Comparison of ENCODE assay signal across 8 cellular contexts in genomic region chr4:20544645-20545044, GRCh38.
DNase-seq lines count a peak whose midpoint lies in the region; ATAC-seq and TF ChIP-seq lines count a peak whose summit lies in the region.

No MANE protein-coding gene starts in this region.

- intact Hi-C loops in Right ventricle myocardium superior (cut with DNase I) = loop anchor here (5.0 kb wide), 1 partner anchor 122 kb away; no protein-coding TSS in a partner anchor
- intact Hi-C loops in Right ventricle myocardium inferior (cut with DNase I) = loop anchor here (5.0 kb wide), 1 partner anchor 122 kb away; no protein-coding TSS in a partner anchor

- H3K4me1 Mint-ChIP-seq in neural progenitor cell (no peaks in the 10 kb centered on the region), immature natural killer cell (no peaks in the 10 kb centered on the region)

- H3K4me3 ChIP-seq in neural progenitor cell = no peak overlapping the region

- H3K36me3 Mint-ChIP-seq in neural progenitor cell (peaks cover 19% of the 10 kb centered on the region), immature natural killer cell (no peaks in the 10 kb centered on the region)

- no peak overlapping the region for H3K9ac ChIP-seq in neural progenitor cell

- H3K36me3 ChIP-seq in neural progenitor cell = no peaks in the 10 kb centered on the region

- no peak overlapping the region for H3K27ac Mint-ChIP-seq in neural progenitor cell
- H3K27ac Mint-ChIP-seq in immature natural killer cell = no peak overlapping the region

- H3K4me2 ChIP-seq in neural progenitor cell = no peak overlapping the region

- H3K27me3 Mint-ChIP-seq in neural progenitor cell (ENCODE audit: insufficient read depth, low read depth) (no peaks in the 10 kb centered on the region), immature natural killer cell (ENCODE audit: low read depth in 3 of 3) (no peaks in the 10 kb centered on the region)

- H3K27me3 ChIP-seq in neural progenitor cell = no peaks in the 10 kb centered on the region

- no peak overlapping the region for H2AFZ ChIP-seq in neural progenitor cell (replicated peaks)

- no peaks in the 10 kb centered on the region for H3K79me2 ChIP-seq in neural progenitor cell (ENCODE audit: low read depth)

- DNase-seq in Right ventricle myocardium superior = no peak
- DNase-seq in Right ventricle myocardium inferior (ENCODE audit: missing footprints) = no peak
- DNase-seq in NCI-H526 treated with DMSO at 0.1 percent for 48 hours (lab: John Stamatoyannopoulos, UW) = peak; percentile 34
- DNase-seq in dermis microvascular lymphatic vessel endothelial cell (ENCODE audit: low read depth in 2 of 2) = peak; percentile 5 to 33
- peak; percentile 36 for DNase-seq in neural progenitor cell (ENCODE audit: low spot score)
- no peak for DNase-seq in stimulated activated CD4-positive, alpha-beta T cell treated with anti-CD3 and anti-CD28 coated beads, Interleukin-2, amount 100 ng/mL, for 24 hours
- DNase-seq in immature natural killer cell = no peak

- no peak overlapping the region for H3K27ac ChIP-seq in neural progenitor cell

- TF ChIP-seq CTCF in neural progenitor cell (IDR thresholded peaks at IDR 0.05) = peak; percentile 76

- H3K9me3 ChIP-seq in neural progenitor cell (ENCODE audit: low read depth) = no peaks in the 10 kb centered on the region

- H3K4me1 ChIP-seq in neural progenitor cell = no peaks in the 10 kb centered on the region

- ATAC-seq in Right ventricle myocardium superior (ENCODE audit: poor library complexity) = peak; percentile 48
- no peak for ATAC-seq in Right ventricle myocardium inferior
- ATAC-seq in HG03457 (IDR thresholded peaks at IDR 0.05; ENCODE audit: unreplicated experiment) = no peak

- H3K4me3 Mint-ChIP-seq in neural progenitor cell = no peak overlapping the region
- no peak overlapping the region for H3K4me3 Mint-ChIP-seq in immature natural killer cell

- no peaks in the 10 kb centered on the region for H4K20me1 ChIP-seq in neural progenitor cell (ENCODE audit: low read depth)

- H3F3A ChIP-seq in neural progenitor cell (ENCODE audit: low read depth) = no peaks in the 10 kb centered on the region

- H3K9me3 Mint-ChIP-seq in neural progenitor cell (no peaks in the 10 kb centered on the region), immature natural killer cell (peaks cover 0 to 13% (median 0%) of the 10 kb centered on the region in 6 donors)

Comparison
In these comparisons a context has a peak if more than half of its experiments do, and no peak if none do; other contexts are left out.
1. DNase-seq: peak in NCI-H526 treated with DMSO at 0.1 percent for 48 hours (single experiment), dermis microvascular lymphatic vessel endothelial cell (2 of 2) and neural progenitor cell (single experiment); none in Right ventricle myocardium superior (single experiment), Right ventricle myocardium inferior (single experiment), stimulated activated CD4-positive, alpha-beta T cell treated with anti-CD3 and anti-CD28 coated beads, Interleukin-2, amount 100 ng/mL, for 24 hours (0 of 2) and immature natural killer cell (0 of 3).